ENCODE assay signal across 8 cellular contexts in genomic region chr22:41197046-41197807, GRCh38. TPM values are rescaled to one million over a fixed set of nuclear protein-coding genes. Genes with fewer than 3 reads are reported as not detected.
A peak's percentile ranks its signal among the peaks of the same experiment; 100 is the strongest.
DNase-seq lines count a peak whose midpoint lies in the region; TF ChIP-seq lines count a peak whose summit lies in the region.

No MANE protein-coding gene starts in this region.

- CTCF ChIA-PET in activated naive CD4-positive, alpha-beta T cell treated with anti-CD3 and anti-CD28 coated beads for 36 hours (lab: Charles Lee), result interaction anchor here (2.4 kb wide), 1 partner anchor 40 kb away, joined by 9 read pairs; no protein-coding TSS in a partner anchor

- DNase-seq in DMS53 treated with DMSO at 0.1 percent for 48 hours (lab: John Stamatoyannopoulos, UW; ENCODE audit: unreplicated experiment) (peak; percentile 58), GM23248 (peak; percentile 87), SK-N-DZ (ENCODE audit: low spot score) (peak; percentile 80), glomerular visceral epithelial cell (ENCODE audit: extremely low spot score) (peak; percentile 82), occipital lobe (lab: John Stamatoyannopoulos, UW) (peak; percentile 74), suprapubic skin (ENCODE audit: low spot score in 2 of 2) (peak; percentile 89 to 92)
- DNase-seq in activated naive CD4-positive, alpha-beta T cell treated with anti-CD3 and anti-CD28 coated beads for 36 hours, result peak; percentile 77

- H3K9me3 Mint-ChIP-seq in activated naive CD4-positive, alpha-beta T cell treated with anti-CD3 and anti-CD28 coated beads for 36 hours, result no peaks in the 10 kb centered on the region

- no peaks in the 10 kb centered on the region for H3K79me2 ChIP-seq in GM23248 (ENCODE audit: insufficient read depth)

- H3K9me3 ChIP-seq in GM23248 (ENCODE audit: low read depth) (no peaks in the 10 kb centered on the region), suprapubic skin (no peaks in the 10 kb centered on the region)

- H3K36me3 ChIP-seq in GM23248 (ENCODE audit: low read depth), result no peaks in the 10 kb centered on the region
- H3K36me3 ChIP-seq in suprapubic skin, result no peaks in the 10 kb centered on the region

- intact Hi-C loops in activated naive CD4-positive, alpha-beta T cell treated with anti-CD3 and anti-CD28 coated beads for 36 hours (cut with micrococcal nuclease), result loop anchor here (1.0 kb wide), 1 partner anchor 106 kb away; no protein-coding TSS in a partner anchor

- peak overlapping the region; percentile 77 for H3K4me2 ChIP-seq in GM23248 (ENCODE audit: unreplicated experiment)

- H3K4me3 Mint-ChIP-seq in activated naive CD4-positive, alpha-beta T cell treated with anti-CD3 and anti-CD28 coated beads for 36 hours, result peak overlapping the region; percentile 80

- peak overlapping the region; percentile 80 for H2AFZ ChIP-seq in GM23248

- TF ChIP-seq CTCF in LNCAP (IDR thresholded peaks at IDR 0.05) (peak; percentile 26; the same call in 1 of the 2 replicates), suprapubic skin (IDR thresholded peaks at IDR 0.05) (no peak)

- H3K27ac Mint-ChIP-seq in activated naive CD4-positive, alpha-beta T cell treated with anti-CD3 and anti-CD28 coated beads for 36 hours, result no peak overlapping the region

- H3K27me3 Mint-ChIP-seq in activated naive CD4-positive, alpha-beta T cell treated with anti-CD3 and anti-CD28 coated beads for 36 hours (ENCODE audit: low read depth), result no peaks in the 10 kb centered on the region

- no peaks in the 10 kb centered on the region for H3F3A ChIP-seq in GM23248 (ENCODE audit: insufficient read depth)

- H3K4me1 ChIP-seq in GM23248 (ENCODE audit: insufficient read depth) (0 out of 2 replicates have a peak, but pooled peaks cover 6% of the 10 kb centered on the region), suprapubic skin (peaks cover 22% of the 10 kb centered on the region)

- H3K4me3 ChIP-seq in GM23248 (peak overlapping the region; percentile 77), suprapubic skin (peak overlapping the region; percentile 54)

- no peak for TF ChIP-seq EP300 in suprapubic skin (IDR thresholded peaks at IDR 0.05)

- in situ Hi-C loops in GM23248 (cut with MboI), result no loop called here

- H3K27ac ChIP-seq in GM23248 (no peak overlapping the region), suprapubic skin (peak overlapping the region; percentile 68)

- H3K36me3 Mint-ChIP-seq in activated naive CD4-positive, alpha-beta T cell treated with anti-CD3 and anti-CD28 coated beads for 36 hours (ENCODE audit: low read depth), result no peaks in the 10 kb centered on the region

- H4K20me1 ChIP-seq in GM23248 (ENCODE audit: insufficient read depth), result no peaks in the 10 kb centered on the region

- no peaks in the 10 kb centered on the region for H3K9me2 ChIP-seq in GM23248 (ENCODE audit: insufficient read depth)

- H3K9ac ChIP-seq in GM23248, result peak overlapping the region; percentile 3; the same call in 1 of the 2 replicates

- H3K27me3 ChIP-seq in GM23248 (replicated peaks; ENCODE audit: insufficient read depth) (no peaks in the 10 kb centered on the region), suprapubic skin (no peaks in the 10 kb centered on the region)

- TF ChIP-seq POLR2A in suprapubic skin (IDR thresholded peaks at IDR 0.05), result no peak

- 1 to 2% methylated on average over 51 to 71 of the region's 82 CpGs for WGBS in GM23248 (ENCODE audit: low coverage in 1 of 2, low lambda C conversion rate in 2 of 2, missing lambda C conversion rate in 2 of 2), 2 experiments
- under 1% methylated on average over 17 of the region's 82 CpGs for WGBS in suprapubic skin

- peaks cover 8% of the 10 kb centered on the region for H3K4me1 Mint-ChIP-seq in activated naive CD4-positive, alpha-beta T cell treated with anti-CD3 and anti-CD28 coated beads for 36 hours (ENCODE audit: low read depth)

RNA-seq across cellular contexts. Expression of gene L3MBTL2, which starts 7.9 kb away (rescaled TPM):
- total RNA-seq in GM23248 (2014; rRNA removed; shearing (Covaris generic)), result 19.1 and 24.1 TPM in 2 replicates
- 16.8 and 16.9 TPM in 2 replicates for polyA plus RNA-seq in GM23248 (2016; fragmentation: Nextera tagmentation; extraction: Ambion mirVana)
- 24.6 and 28.3 TPM in 2 replicates for polyA plus RNA-seq in SK-N-DZ (2014; cell fraction: cytosol; rRNA removed)
- 30.6 and 40.3 TPM in 2 replicates for polyA plus RNA-seq in SK-N-DZ (2014; cell fraction: nucleus; rRNA removed)
- total RNA-seq in activated naive CD4-positive, alpha-beta T cell treated with anti-CD3 and anti-CD28 coated beads for 36 hours, result 10 to 100 TPM; 19.4 to 22.3 TPM
- total RNA-seq in occipital lobe (19.7 TPM), suprapubic skin (10 to 100 TPM; 13.2 to 36.5 (median 17.4) TPM)

RNA-seq across cellular contexts. Expression of gene CHADL, which starts 43.5 kb away (rescaled TPM):
- total RNA-seq in GM23248 (2014; rRNA removed; shearing (Covaris generic)), result 0.22 and 1.1 TPM in 2 replicates
- 0.30 and 0.88 TPM in 2 replicates for polyA plus RNA-seq in GM23248 (2016; fragmentation: Nextera tagmentation; extraction: Ambion mirVana)
- 1.1 and 2.8 TPM in 2 replicates for polyA plus RNA-seq in SK-N-DZ (2014; cell fraction: cytosol; rRNA removed)
- 0.47 and 3.0 TPM in 2 replicates for polyA plus RNA-seq in SK-N-DZ (2014; cell fraction: nucleus; rRNA removed)
- under 1 TPM in 1 of 2 experiments, not detected in 1; 0.17 TPM for total RNA-seq in activated naive CD4-positive, alpha-beta T cell treated with anti-CD3 and anti-CD28 coated beads for 36 hours
- total RNA-seq in occipital lobe (2.8 TPM), suprapubic skin (10 to 100 TPM in 3 of 4 donors, 1 to 10 TPM in 1; 9.5 to 18.8 (median 15.7) TPM)
